Comparison of ENCODE assay signal across 8 cellular contexts in genomic region chr11:126917531-126918204, GRCh38.
DNase-seq lines count a peak whose midpoint lies in the region; ATAC-seq, FAIRE-seq and TF ChIP-seq lines count a peak whose summit lies in the region.

No MANE protein-coding gene starts in this region.

- ATAC-seq in GM21515 (IDR thresholded peaks at IDR 0.05; ENCODE audit: unreplicated experiment) (peak; percentile 92), HG03565 (IDR thresholded peaks at IDR 0.05; ENCODE audit: unreplicated experiment) (peak; percentile 97), T-cell (replicated peaks in 1 of 4) (no peak)

- intact Hi-C loops in tibial artery (cut with DNase I; ENCODE audit: low total_unique reads) = no loop called here
- intact Hi-C loops in vagina (cut with DNase I) = no loop called here

- H3K27me3 ChIP-seq in tibial artery (no peaks in the 10 kb centered on the region), vagina (no peaks in the 10 kb centered on the region)

- no peak overlapping the region for H3K27ac ChIP-seq in tibial artery
- no peak overlapping the region for H3K27ac ChIP-seq in vagina

- H3K4me3 Mint-ChIP-seq in T-cell = no peak overlapping the region

- FAIRE-seq in GM12891 (lab: Jason Lieb, UNC) = peak; percentile 13

- TF ChIP-seq POLR2A in GM12891 (IDR thresholded peaks at IDR 0.05; ENCODE audit: low read depth, low read length) = no peak
- no peak for TF ChIP-seq POLR2A in vagina (IDR thresholded peaks at IDR 0.05)

- H3K27me3 Mint-ChIP-seq in T-cell = no peaks in the 10 kb centered on the region

- DNase-seq in GM12891 (ENCODE audit: insufficient read length, low spot score) = no peak
- peak; percentile 98 for DNase-seq in dedifferentiated amniotic fluid mesenchymal stem cell (ENCODE audit: extremely low spot score)
- no peak for DNase-seq in cerebellar nuclear complex (lab: John Stamatoyannopoulos, UW)
- DNase-seq in tibial artery = no peak
- DNase-seq in T-cell = no peak
- DNase-seq in vagina (ENCODE audit: extremely low spot score in 2 of 2) = no peak

- H3K4me3 ChIP-seq in tibial artery (no peak overlapping the region), vagina (no peak overlapping the region)

- CTCF ChIA-PET in T-cell (lab: Charles Lee) = no interaction called here

- H3K36me3 ChIP-seq in tibial artery (no peaks in the 10 kb centered on the region), vagina (no peaks in the 10 kb centered on the region)

- no peaks in the 10 kb centered on the region for H3K4me1 ChIP-seq in tibial artery
- no peaks in the 10 kb centered on the region for H3K4me1 ChIP-seq in vagina

- no peaks in the 10 kb centered on the region for H3K4me1 Mint-ChIP-seq in T-cell

- H3K9me3 ChIP-seq in tibial artery (no peaks in the 10 kb centered on the region), vagina (no peaks in the 10 kb centered on the region)

- H3K36me3 Mint-ChIP-seq in T-cell = no peaks in the 10 kb centered on the region

- POLR2A ChIA-PET in T-cell (lab: Charles Lee) = no interaction called here

- TF ChIP-seq CTCF in tibial artery (IDR thresholded peaks at IDR 0.05) (no peak), vagina (IDR thresholded peaks at IDR 0.05) (no peak)

- H3K9me3 Mint-ChIP-seq in T-cell = no peaks in the 10 kb centered on the region

- no peak overlapping the region for H3K27ac Mint-ChIP-seq in T-cell

TF ChIP-seq in GM12891, 5 proteins besides CTCF, POLR2A, EP300 and RAD21:
- TF ChIP-seq POU2F2 (IDR thresholded peaks at IDR 0.05; ENCODE audit: low read depth, low read length) (0 out of 2 replicates have a peak, but pooled peaks have one; percentile 15), PAX5 (IDR thresholded peaks at IDR 0.05; ENCODE audit: insufficient read depth, low read length, severe bottlenecking) (no peak), POLR2AphosphoS5 (IDR thresholded peaks at IDR 0.05; ENCODE audit: low read depth, low read length) (no peak), SPI1 (IDR thresholded peaks at IDR 0.05; ENCODE audit: low read depth, low read length) (no peak)

Comparison
In these comparisons a context has a peak if more than half of its experiments do, and no peak if none do; other contexts are left out.
1. ATAC-seq: peak in GM21515 (single experiment) and HG03565 (single experiment); none in T-cell (0 of 4).